ENCODE assay signal across 22 cellular contexts in the genomic region with DNA sequence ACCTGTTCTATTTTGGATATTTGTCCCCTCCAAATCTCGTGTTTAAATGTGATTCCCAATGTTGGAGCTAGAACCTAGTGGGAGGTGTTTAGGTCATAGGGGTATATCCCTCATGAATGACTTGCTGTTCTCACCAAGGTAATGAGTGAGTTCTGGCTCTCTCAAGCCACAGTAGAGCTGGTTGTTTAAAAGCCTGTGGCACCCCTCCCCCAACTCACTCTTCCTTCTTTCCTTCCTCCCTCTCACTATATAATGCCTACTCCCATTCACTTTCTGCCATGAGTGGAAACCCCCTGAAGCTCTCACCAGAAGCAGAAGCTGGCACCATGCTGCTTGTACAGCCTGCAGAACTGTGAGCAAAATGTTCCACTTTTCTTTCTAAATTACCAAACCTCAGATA.
"Had no signal": no experiment of that assay in that cellular context is flagged by ENCODE, and none has a peak within 500 bp of the region (broad histone marks: within the 10 kb centered on the region; RNA-seq: fewer than 3 reads in every experiment).

No MANE protein-coding gene starts in this region.

- H3K27me3 ChIP-seq: left lung, neutrophil, pancreas, right lobe of liver, tibial nerve, upper lobe of left lung had no signal

- H3K4me1 ChIP-seq: left lung, pancreas, right lobe of liver, tibial nerve, upper lobe of left lung had no signal

- H3K36me3 ChIP-seq: left lung, neutrophil, pancreas, right lobe of liver, thoracic aorta, tibial nerve, upper lobe of left lung had no signal

- H3K4me3 ChIP-seq: coronary artery, left lung, pancreas, right lobe of liver, thoracic aorta, tibial nerve, upper lobe of left lung had no signal

- H3K9me3 ChIP-seq: left lung, neutrophil, pancreas, right lobe of liver, thoracic aorta, tibial nerve, upper lobe of left lung had no signal

- H3K36me3 Mint-ChIP-seq: stimulated activated naive B cell treated with anti-CD40 and anti-IgM and Interleukin-4, amounts not matched to agents 10 μg/mL and 1 μg/mL and 100 μg/mL, for 72 hours had no signal

- DNase-seq: dermis blood vessel endothelial cell; effector memory CD4-positive, alpha-beta T cell; hypothalamus; left cardiac atrium; left lung; mesenchymal stem cell; midbrain; naive thymus-derived CD8-positive, alpha-beta T cell; nephron progenitor cell; pancreas; retina; right lobe of liver; small intestine; stimulated activated CD4-positive, alpha-beta T cell treated with anti-CD3 and anti-CD28 coated beads, Interleukin-15, amount 100 ng/mL, for 24 hours; stimulated activated CD4-positive, alpha-beta T cell treated with anti-CD3 and anti-CD28 coated beads, Interleukin-2, amount 100 ng/mL, for 48 hours; stimulated activated naive B cell treated with anti-CD40 and anti-IgM and Interleukin-4, amounts not matched to agents 10 μg/mL and 1 μg/mL and 100 μg/mL, for 72 hours; upper lobe of left lung had no signal

- H3K9me3 Mint-ChIP-seq: nephron progenitor cell had no signal

- H3K4me3 Mint-ChIP-seq: naive thymus-derived CD8-positive, alpha-beta T cell; nephron progenitor cell; stimulated activated naive B cell treated with anti-CD40 and anti-IgM and Interleukin-4, amounts not matched to agents 10 μg/mL and 1 μg/mL and 100 μg/mL, for 72 hours; stimulated activated naive CD8-positive, alpha-beta T cell treated with anti-CD3 and anti-CD28 coated beads, Interleukin-15, Interleukin-2, amounts not matched to agents 100 ng/mL and 50 ng/mL, for 24 hours had no signal

- H3K27ac Mint-ChIP-seq: naive thymus-derived CD8-positive, alpha-beta T cell; nephron progenitor cell; stimulated activated naive B cell treated with anti-CD40 and anti-IgM and Interleukin-4, amounts not matched to agents 10 μg/mL and 1 μg/mL and 100 μg/mL, for 72 hours; stimulated activated naive CD8-positive, alpha-beta T cell treated with anti-CD3 and anti-CD28 coated beads, Interleukin-15, Interleukin-2, amounts not matched to agents 100 ng/mL and 50 ng/mL, for 24 hours had no signal

- H3K4me1 Mint-ChIP-seq: naive thymus-derived CD8-positive, alpha-beta T cell; nephron progenitor cell; stimulated activated naive B cell treated with anti-CD40 and anti-IgM and Interleukin-4, amounts not matched to agents 10 μg/mL and 1 μg/mL and 100 μg/mL, for 72 hours had no signal

- H3K27ac ChIP-seq: coronary artery, left lung, neutrophil, pancreas, right lobe of liver, thoracic aorta, tibial nerve, upper lobe of left lung had no signal

- H3K27me3 Mint-ChIP-seq: naive thymus-derived CD8-positive, alpha-beta T cell; stimulated activated naive B cell treated with anti-CD40 and anti-IgM and Interleukin-4, amounts not matched to agents 10 μg/mL and 1 μg/mL and 100 μg/mL, for 72 hours; stimulated activated naive CD8-positive, alpha-beta T cell treated with anti-CD3 and anti-CD28 coated beads, Interleukin-15, Interleukin-2, amounts not matched to agents 100 ng/mL and 50 ng/mL, for 24 hours had no signal

- ATAC-seq: left cardiac atrium; left lung; naive thymus-derived CD8-positive, alpha-beta T cell; pancreas; right lobe of liver; stimulated activated naive B cell treated with anti-CD40 and anti-IgM and Interleukin-4, amounts not matched to agents 10 μg/mL and 1 μg/mL and 100 μg/mL, for 72 hours had no signal
